Comparison of ENCODE assay signal across 1 cellular context in genomic region chr22:31211504-31211861, GRCh38.
TF ChIP-seq lines count a peak whose summit lies in the region.

No MANE protein-coding gene starts in this region.

TF ChIP-seq in GM12878, 131 proteins besides CTCF, POLR2A, EP300 and RAD21:
- TF ChIP-seq CUX1 (IDR thresholded peaks at IDR 0.05; ENCODE audit: insufficient replicate concordance, low read depth, low read length), result no peak
- TF ChIP-seq ZNF622 (IDR thresholded peaks at IDR 0.05), result no peak
- TF ChIP-seq KDM1A (IDR thresholded peaks at IDR 0.05; ENCODE audit: borderline replicate concordance), result no peak
- TF ChIP-seq BCL11A (IDR thresholded peaks at IDR 0.05; ENCODE audit: low read depth, low read length), result no peak
- no peak for TF ChIP-seq PBX3 (IDR thresholded peaks at IDR 0.05; ENCODE audit: insufficient replicate concordance, low read depth, low read length)
- no peak for TF ChIP-seq HDAC6 (IDR thresholded peaks at IDR 0.05; ENCODE audit: unreplicated experiment)
- TF ChIP-seq RBBP5 (conservative IDR thresholded peaks at IDR 0.05), result no peak
- no peak for TF ChIP-seq EED (IDR thresholded peaks at IDR 0.05; ENCODE audit: low read depth)
- TF ChIP-seq CHD4 (IDR thresholded peaks at IDR 0.05), result no peak
- TF ChIP-seq REST (IDR thresholded peaks at IDR 0.05; ENCODE audit: low read depth, low read length), result no peak
- no peak for TF ChIP-seq MAX (IDR thresholded peaks at IDR 0.05; ENCODE audit: low read depth, low read length)
- no peak for TF ChIP-seq E2F4 (IDR thresholded peaks at IDR 0.05; ENCODE audit: low read depth, low read length)
- TF ChIP-seq STAT1 (conservative IDR thresholded peaks at IDR 0.05), result no peak
- TF ChIP-seq BCL3 (IDR thresholded peaks at IDR 0.05; ENCODE audit: borderline replicate concordance, insufficient read depth, low read depth, low read length, poor library complexity, severe bottlenecking), result no peak
- no peak for TF ChIP-seq NKRF (conservative IDR thresholded peaks at IDR 0.05)
- TF ChIP-seq RELB (IDR thresholded peaks at IDR 0.05; ENCODE audit: low read depth), result no peak
- no peak for TF ChIP-seq CEBPZ (IDR thresholded peaks at IDR 0.05; ENCODE audit: low read depth, low read length)
- no peak for TF ChIP-seq CHD2 (IDR thresholded peaks at IDR 0.05; ENCODE audit: borderline replicate concordance, low read depth, low read length)
- TF ChIP-seq JUND (IDR thresholded peaks at IDR 0.05; ENCODE audit: low read depth, low read length), result no peak
- no peak for TF ChIP-seq NBN (IDR thresholded peaks at IDR 0.05)
